ENCODE assay signal across 25 cellular contexts in genomic region chr3:72238341-72238740, GRCh38.
DNase-seq lines count a peak whose midpoint lies in the region; ATAC-seq and TF ChIP-seq lines count a peak whose summit lies in the region.
"Had no signal": no experiment of that assay in that cellular context is flagged by ENCODE, and none has a peak within 500 bp of the region (broad histone marks: within the 10 kb centered on the region; RNA-seq: fewer than 3 reads in every experiment).

No MANE protein-coding gene starts in this region.

- H3K27me3 Mint-ChIP-seq in brain (no peaks in the 10 kb centered on the region), neural crest cell (ENCODE audit: low read depth) (peaks cover 2% of the 10 kb centered on the region)
- H3K27me3 Mint-ChIP-seq: activated CD8-positive, alpha-beta memory T cell treated with anti-CD3 and anti-CD28 coated beads, Interleukin-2, amount 10 ng/mL, durations not matched to agents 7 days and 5 days; activated naive CD4-positive, alpha-beta T cell treated with anti-CD3 and anti-CD28 coated beads, Interleukin-2, amount 50 U/mL, for 24 hours; CD4-positive, alpha-beta T cell; T-cell had no signal

- H3K36me3 Mint-ChIP-seq in brain: no peaks in the 10 kb centered on the region
- H3K36me3 Mint-ChIP-seq in neural crest cell (ENCODE audit: low read depth): no peaks in the 10 kb centered on the region
- H3K36me3 Mint-ChIP-seq: activated CD8-positive, alpha-beta memory T cell treated with anti-CD3 and anti-CD28 coated beads, Interleukin-2, amount 10 ng/mL, durations not matched to agents 7 days and 5 days; activated naive CD4-positive, alpha-beta T cell treated with anti-CD3 and anti-CD28 coated beads, Interleukin-2, amount 50 U/mL, for 24 hours; immature natural killer cell; T-cell had no signal

- no peaks in the 10 kb centered on the region for H4K20me1 ChIP-seq in OCI-LY7 (ENCODE audit: insufficient read depth, low read length)

- peak overlapping the region in 1 of 2 donors; percentile 34 for H3K27ac ChIP-seq in uterus
- no peak overlapping the region for H3K27ac ChIP-seq in OCI-LY7 (ENCODE audit: low read depth, low read length, poor library complexity, severe bottlenecking)
- H3K27ac ChIP-seq: coronary artery, HL-60, neutrophil had no signal

- POLR2A ChIA-PET in OCI-LY7 (lab: Charles Lee): interaction anchor here (0.8 to 1.6 kb wide), 4 partner anchors 10 to 54 kb away, joined by 3 to 4 read pairs (median 3); no protein-coding TSS in a partner anchor

- no peak overlapping the region for H3K4me2 ChIP-seq in OCI-LY7 (ENCODE audit: low read length)

- BruUV-seq in OCI-LY7 (replicated peaks; lab: Mats Ljungman, UMichigan): no TSS peak

- H3K9me3 Mint-ChIP-seq in brain (peaks cover 0 to 19% (median 2%) of the 10 kb centered on the region in 5 experiments), neural crest cell (peaks cover 2% of the 10 kb centered on the region)
- H3K9me3 Mint-ChIP-seq: activated naive CD4-positive, alpha-beta T cell treated with anti-CD3 and anti-CD28 coated beads, Interleukin-2, amount 50 U/mL, for 24 hours; activated T-helper 1 cell treated with anti-CD3 and anti-CD28 coated beads, Interleukin-12 subunit alpha, Interleukin-12 subunit beta, Interleukin-2, Interleukin-4 antibody, amounts not matched to agents 30 ng/mL and 10 ng/mL and 1 ng/mL, durations not matched to agents 14 hours and 24 hours and 36 hours; CD4-positive, alpha-beta T cell; immature natural killer cell; stimulated activated naive CD8-positive, alpha-beta T cell treated with anti-CD3 and anti-CD28 coated beads, Interleukin-15, Interleukin-2, amounts not matched to agents 100 ng/mL and 50 ng/mL, for 24 hours; T-cell had no signal

- TF ChIP-seq CTCF in brain (conservative IDR thresholded peaks at IDR 0.05) (no peak), neural crest cell (conservative IDR thresholded peaks at IDR 0.05) (no peak), uterus (IDR thresholded peaks at IDR 0.05) (no peak), OCI-LY7 (conservative IDR thresholded peaks at IDR 0.05; ENCODE audit: low read length) (no peak)

- ATAC-seq in GM18505 (IDR thresholded peaks at IDR 0.05; ENCODE audit: unreplicated experiment): no peak
- ATAC-seq: activated CD8-positive, alpha-beta memory T cell treated with anti-CD3 and anti-CD28 coated beads, Interleukin-2, amount 10 ng/mL, durations not matched to agents 7 days and 5 days; PC-3; T-cell had no signal

- H3K36me3 ChIP-seq in uterus: no peaks in the 10 kb centered on the region
- no peaks in the 10 kb centered on the region for H3K36me3 ChIP-seq in OCI-LY7 (ENCODE audit: insufficient read depth, low read length)
- H3K36me3 ChIP-seq: neutrophil had no signal

- no peaks in the 10 kb centered on the region for H3K9me2 ChIP-seq in OCI-LY7 (ENCODE audit: insufficient read depth, low read length)

- no peaks in the 10 kb centered on the region for H3K9me3 ChIP-seq in uterus
- H3K9me3 ChIP-seq in OCI-LY7 (ENCODE audit: low read length): no peaks in the 10 kb centered on the region
- H3K9me3 ChIP-seq: neutrophil had no signal

- TF ChIP-seq POLR2A in uterus (IDR thresholded peaks at IDR 0.05) (no peak), GM18505 (IDR thresholded peaks at IDR 0.05; ENCODE audit: borderline replicate concordance, extremely low read depth, insufficient read depth, insufficient read length) (no peak)

- peak overlapping the region; percentile 10 to 68 (median 50) for H3K27ac Mint-ChIP-seq in brain
- H3K27ac Mint-ChIP-seq in neural crest cell (ENCODE audit: unreplicated experiment): peak overlapping the region; percentile 40
- H3K27ac Mint-ChIP-seq: activated CD4-positive, alpha-beta T cell treated with anti-CD3 and anti-CD28 coated beads, Interleukin-2, amount 10 ng/mL, durations not matched to agents 24 days and 14 days; activated CD8-positive, alpha-beta memory T cell treated with anti-CD3 and anti-CD28 coated beads, Interleukin-2, amount 10 ng/mL, durations not matched to agents 7 days and 5 days; activated naive CD4-positive, alpha-beta T cell treated with anti-CD3 and anti-CD28 coated beads, Interleukin-2, amount 50 U/mL, for 24 hours; activated T-helper 1 cell treated with anti-CD3 and anti-CD28 coated beads, Interleukin-12 subunit alpha, Interleukin-12 subunit beta, Interleukin-2, Interleukin-4 antibody, amounts not matched to agents 30 ng/mL and 10 ng/mL and 1 ng/mL, durations not matched to agents 14 hours and 24 hours and 36 hours; CD4-positive, alpha-beta T cell; immature natural killer cell; stimulated activated naive CD8-positive, alpha-beta T cell treated with anti-CD3 and anti-CD28 coated beads, Interleukin-15, Interleukin-2, amounts not matched to agents 100 ng/mL and 50 ng/mL, for 24 hours; T-cell had no signal

- no peaks in the 10 kb centered on the region for H3K79me2 ChIP-seq in OCI-LY7 (ENCODE audit: insufficient read depth, low read depth, low read length)

- H3K4me1 ChIP-seq in uterus: peaks cover 0 to 6% of the 10 kb centered on the region in 2 donors
- peaks cover 13% of the 10 kb centered on the region for H3K4me1 ChIP-seq in OCI-LY7 (ENCODE audit: insufficient read depth, low read length, poor library complexity, severe bottlenecking)

- H3K4me1 Mint-ChIP-seq in brain (peaks cover 34% of the 10 kb centered on the region), neural crest cell (peaks cover 13% of the 10 kb centered on the region)
- H3K4me1 Mint-ChIP-seq: activated CD4-positive, alpha-beta T cell treated with anti-CD3 and anti-CD28 coated beads, Interleukin-2, amount 10 ng/mL, durations not matched to agents 24 days and 14 days; activated CD8-positive, alpha-beta memory T cell treated with anti-CD3 and anti-CD28 coated beads, Interleukin-2, amount 10 ng/mL, durations not matched to agents 7 days and 5 days; immature natural killer cell had no signal

- CTCF ChIA-PET in OCI-LY7 (lab: Charles Lee; ENCODE audit: unreplicated experiment): no interaction called here

- no peak overlapping the region for H3K4me3 ChIP-seq in uterus
- H3K4me3 ChIP-seq in OCI-LY7 (ENCODE audit: low read depth, low read length, poor library complexity, severe bottlenecking): no peak overlapping the region
- H3K4me3 ChIP-seq: coronary artery had no signal

- H3K4me3 Mint-ChIP-seq in brain (peak overlapping the region in 1 of 5 experiments; percentile 17), neural crest cell (no peak overlapping the region)
- H3K4me3 Mint-ChIP-seq: activated CD4-positive, alpha-beta T cell treated with anti-CD3 and anti-CD28 coated beads, Interleukin-2, amount 10 ng/mL, durations not matched to agents 24 days and 14 days; activated CD8-positive, alpha-beta memory T cell treated with anti-CD3 and anti-CD28 coated beads, Interleukin-2, amount 10 ng/mL, durations not matched to agents 7 days and 5 days; activated naive CD4-positive, alpha-beta T cell treated with anti-CD3 and anti-CD28 coated beads, Interleukin-2, amount 50 U/mL, for 24 hours; activated T-helper 1 cell treated with anti-CD3 and anti-CD28 coated beads, Interleukin-12 subunit alpha, Interleukin-12 subunit beta, Interleukin-2, Interleukin-4 antibody, amounts not matched to agents 30 ng/mL and 10 ng/mL and 1 ng/mL, durations not matched to agents 14 hours and 24 hours and 36 hours; CD4-positive, alpha-beta T cell; immature natural killer cell; stimulated activated naive CD8-positive, alpha-beta T cell treated with anti-CD3 and anti-CD28 coated beads, Interleukin-15, Interleukin-2, amounts not matched to agents 100 ng/mL and 50 ng/mL, for 24 hours; T-cell had no signal

- DNase-seq in fibroblast of the conjunctiva (ENCODE audit: low read depth) (peak; percentile 46), neural crest cell (ENCODE audit: low read depth, low spot score) (no peak), uterus (peak; percentile 45 to 60), superior temporal gyrus (ENCODE audit: extremely low spot score) (no peak), OCI-LY7 (ENCODE audit: low spot score) (no peak)
- DNase-seq: activated CD4-positive, alpha-beta T cell treated with anti-CD3 and anti-CD28 coated beads, Interleukin-2, amount 10 ng/mL, durations not matched to agents 24 days and 14 days; activated CD8-positive, alpha-beta memory T cell treated with anti-CD3 and anti-CD28 coated beads, Interleukin-2, amount 10 ng/mL, durations not matched to agents 7 days and 5 days; CD4-positive, alpha-beta T cell; DMS153; foreskin melanocyte; immature natural killer cell; NCI-H1105 treated with DMSO at 0.1 percent for 48 hours; NCI-H446 treated with DMSO at 0.1 percent for 48 hours; PC-3; SHP77; stimulated activated CD4-positive, alpha-beta T cell treated with anti-CD3 and anti-CD28 coated beads, Interleukin-2, amount 100 ng/mL, for 48 hours; T-cell had no signal

- no peak overlapping the region for H2AFZ ChIP-seq in OCI-LY7 (ENCODE audit: low read length)

- intact Hi-C loops in uterus (cut with DNase I; ENCODE audit: low total_unique reads) (no loop called here), OCI-LY7 (cut with micrococcal nuclease; ENCODE audit: unreplicated experiment) (no loop called here)

- H3K27me3 ChIP-seq in uterus: no peaks in the 10 kb centered on the region
- H3K27me3 ChIP-seq: neutrophil had no signal

Comparison
In these comparisons a context has a peak if more than half of its experiments do, and no peak if none do; other contexts are left out.
1. DNase-seq: peak in fibroblast of the conjunctiva (single experiment) and uterus (2 of 2); none in neural crest cell (single experiment), superior temporal gyrus (single experiment) and OCI-LY7 (single experiment).